In the genomic region with DNA sequence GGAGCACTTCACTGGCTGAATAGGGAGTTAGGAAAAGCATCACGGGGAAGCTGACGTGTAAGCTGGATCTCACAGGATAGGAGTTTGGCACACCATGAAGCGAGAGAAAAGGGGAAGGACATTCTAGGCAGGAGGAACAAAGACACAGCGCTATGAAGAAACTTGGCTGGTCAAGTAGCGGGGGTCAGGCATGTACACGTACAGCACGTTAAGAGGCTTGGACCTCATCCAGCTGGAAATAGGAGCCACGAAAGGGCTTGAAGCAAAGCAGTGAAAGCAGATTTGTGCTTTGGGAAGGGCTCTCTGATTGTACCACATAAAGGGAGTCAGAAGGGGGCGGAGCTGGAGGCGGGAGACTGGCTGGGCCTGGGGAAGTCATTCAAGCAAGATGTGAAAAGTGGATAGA, we compare ENCODE assay signal across 15 cellular contexts. TPM values are rescaled to one million over a fixed set of nuclear protein-coding genes. Genes with fewer than 3 reads are reported as not detected.
A peak's percentile ranks its signal among the peaks of the same experiment; 100 is the strongest.
DNase-seq lines count a peak whose midpoint lies in the region; ATAC-seq and TF ChIP-seq lines count a peak whose summit lies in the region.
"Had no signal": no experiment of that assay in that cellular context is flagged by ENCODE, and none has a peak within 500 bp of the region (broad histone marks: within the 10 kb centered on the region; RNA-seq: fewer than 3 reads in every experiment).

No MANE protein-coding gene starts in this region.

- H3K4me3 Mint-ChIP-seq in WTC11, result no peak overlapping the region
- H3K4me3 Mint-ChIP-seq: CD4-positive, alpha-beta T cell; immature natural killer cell had no signal

- intact Hi-C loops in left cardiac atrium (cut with DNase I), result no loop called here

- peak overlapping the region; percentile 22 for H3K27ac Mint-ChIP-seq in WTC11
- H3K27ac Mint-ChIP-seq: CD4-positive, alpha-beta T cell; immature natural killer cell had no signal

- peaks cover 8% of the 10 kb centered on the region for H3K4me1 Mint-ChIP-seq in WTC11
- H3K4me1 Mint-ChIP-seq: immature natural killer cell had no signal

- ATAC-seq in WTC11 (peak; percentile 53; the same call in 1 of the 2 replicates), left cardiac atrium (peak; percentile 78 to 88), GM18868 (IDR thresholded peaks at IDR 0.05; ENCODE audit: unreplicated experiment) (no peak)

- H3K36me3 Mint-ChIP-seq in WTC11, result peaks cover 32% of the 10 kb centered on the region

- peak overlapping the region; percentile 11 for H3K4me3 ChIP-seq in retinal pigment epithelial cell (ENCODE audit: low read length)
- H3K4me3 ChIP-seq: HAP-1 had no signal

- DNase-seq in DMS79 treated with DMSO at 0.1 percent for 48 hours (lab: John Stamatoyannopoulos, UW), result peak; percentile 69
- DNase-seq in WTC11 (ENCODE audit: low spot score), result peak; percentile 33
- peak; percentile 76 for DNase-seq in left cardiac atrium
- peak; percentile 37 for DNase-seq in retinal pigment epithelial cell (ENCODE audit: low read depth)
- DNase-seq in epidermal melanocyte (ENCODE audit: insufficient read length, low spot score), result no peak
- no peak for DNase-seq in GF-D8 (lab: John Stamatoyannopoulos, UW)
- DNase-seq in amniotic stem cell (lab: John Stamatoyannopoulos, UW), result no peak
- DNase-seq: activated gamma-delta T cell treated with Interleukin-2 at 50 U/mL for 16 hours; CD4-positive, alpha-beta T cell; effector CD8-positive, alpha-beta T cell; immature natural killer cell; NCI-H2081; RPMI8226 had no signal

- TF ChIP-seq CTCF in WTC11 (IDR thresholded peaks at IDR 0.05) (no peak), retinal pigment epithelial cell (conservative IDR thresholded peaks at IDR 0.05; ENCODE audit: low read depth, low read length) (no peak)

- peaks cover 3% of the 10 kb centered on the region; the same call in 1 of the 2 replicates for H3K9me3 Mint-ChIP-seq in WTC11
- H3K9me3 Mint-ChIP-seq: CD4-positive, alpha-beta T cell; immature natural killer cell had no signal

- POLR2A ChIA-PET in WTC11 (lab: Charles Lee), result no interaction called here

- no peaks in the 10 kb centered on the region for H3K27me3 Mint-ChIP-seq in WTC11 (ENCODE audit: low read depth)
- H3K27me3 Mint-ChIP-seq: CD4-positive, alpha-beta T cell had no signal

- CTCF ChIA-PET in WTC11 (lab: Charles Lee), result interaction anchor here (1.0 kb wide), 1 partner anchor 35 kb away, joined by 4 read pairs; no protein-coding TSS in a partner anchor

TF ChIP-seq in WTC11, 78 proteins besides CTCF, POLR2A, EP300 and RAD21 (continues in another document):
- TF ChIP-seq, protein P1, sequence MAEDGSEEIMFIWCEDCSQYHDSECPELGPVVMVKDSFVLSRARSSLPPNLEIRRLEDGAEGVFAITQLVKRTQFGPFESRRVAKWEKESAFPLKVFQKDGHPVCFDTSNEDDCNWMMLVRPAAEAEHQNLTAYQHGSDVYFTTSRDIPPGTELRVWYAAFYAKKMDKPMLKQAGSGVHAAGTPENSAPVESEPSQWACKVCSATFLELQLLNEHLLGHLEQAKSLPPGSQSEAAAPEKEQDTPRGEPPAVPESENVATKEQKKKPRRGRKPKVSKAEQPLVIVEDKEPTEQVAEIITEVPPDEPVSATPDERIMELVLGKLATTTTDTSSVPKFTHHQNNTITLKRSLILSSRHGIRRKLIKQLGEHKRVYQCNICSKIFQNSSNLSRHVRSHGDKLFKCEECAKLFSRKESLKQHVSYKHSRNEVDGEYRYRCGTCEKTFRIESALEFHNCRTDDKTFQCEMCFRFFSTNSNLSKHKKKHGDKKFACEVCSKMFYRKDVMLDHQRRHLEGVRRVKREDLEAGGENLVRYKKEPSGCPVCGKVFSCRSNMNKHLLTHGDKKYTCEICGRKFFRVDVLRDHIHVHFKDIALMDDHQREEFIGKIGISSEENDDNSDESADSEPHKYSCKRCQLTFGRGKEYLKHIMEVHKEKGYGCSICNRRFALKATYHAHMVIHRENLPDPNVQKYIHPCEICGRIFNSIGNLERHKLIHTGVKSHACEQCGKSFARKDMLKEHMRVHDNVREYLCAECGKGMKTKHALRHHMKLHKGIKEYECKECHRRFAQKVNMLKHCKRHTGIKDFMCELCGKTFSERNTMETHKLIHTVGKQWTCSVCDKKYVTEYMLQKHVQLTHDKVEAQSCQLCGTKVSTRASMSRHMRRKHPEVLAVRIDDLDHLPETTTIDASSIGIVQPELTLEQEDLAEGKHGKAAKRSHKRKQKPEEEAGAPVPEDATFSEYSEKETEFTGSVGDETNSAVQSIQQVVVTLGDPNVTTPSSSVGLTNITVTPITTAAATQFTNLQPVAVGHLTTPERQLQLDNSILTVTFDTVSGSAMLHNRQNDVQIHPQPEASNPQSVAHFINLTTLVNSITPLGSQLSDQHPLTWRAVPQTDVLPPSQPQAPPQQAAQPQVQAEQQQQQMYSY (CRISPR knock-in tag; IDR thresholded peaks at IDR 0.05), result no peak
- TF ChIP-seq NFATC4 (CRISPR knock-in tag; IDR thresholded peaks at IDR 0.05) (no peak), TEAD4 (CRISPR knock-in tag; IDR thresholded peaks at IDR 0.05) (no peak), ATF1 (CRISPR knock-in tag; IDR thresholded peaks at IDR 0.05) (no peak), ZNF232 (CRISPR knock-in tag; IDR thresholded peaks at IDR 0.05) (no peak), SMAD4 (CRISPR knock-in tag; IDR thresholded peaks at IDR 0.05) (no peak), MXD4 (CRISPR knock-in tag; IDR thresholded peaks at IDR 0.05; ENCODE audit: borderline replicate concordance) (no peak), ZBTB21 (CRISPR knock-in tag; IDR thresholded peaks at IDR 0.05; ENCODE audit: borderline replicate concordance) (no peak)
- TF ChIP-seq, protein P2, sequence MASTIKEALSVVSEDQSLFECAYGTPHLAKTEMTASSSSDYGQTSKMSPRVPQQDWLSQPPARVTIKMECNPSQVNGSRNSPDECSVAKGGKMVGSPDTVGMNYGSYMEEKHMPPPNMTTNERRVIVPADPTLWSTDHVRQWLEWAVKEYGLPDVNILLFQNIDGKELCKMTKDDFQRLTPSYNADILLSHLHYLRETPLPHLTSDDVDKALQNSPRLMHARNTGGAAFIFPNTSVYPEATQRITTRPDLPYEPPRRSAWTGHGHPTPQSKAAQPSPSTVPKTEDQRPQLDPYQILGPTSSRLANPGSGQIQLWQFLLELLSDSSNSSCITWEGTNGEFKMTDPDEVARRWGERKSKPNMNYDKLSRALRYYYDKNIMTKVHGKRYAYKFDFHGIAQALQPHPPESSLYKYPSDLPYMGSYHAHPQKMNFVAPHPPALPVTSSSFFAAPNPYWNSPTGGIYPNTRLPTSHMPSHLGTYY (CRISPR knock-in tag; IDR thresholded peaks at IDR 0.05), result no peak
- TF ChIP-seq, protein P3, sequence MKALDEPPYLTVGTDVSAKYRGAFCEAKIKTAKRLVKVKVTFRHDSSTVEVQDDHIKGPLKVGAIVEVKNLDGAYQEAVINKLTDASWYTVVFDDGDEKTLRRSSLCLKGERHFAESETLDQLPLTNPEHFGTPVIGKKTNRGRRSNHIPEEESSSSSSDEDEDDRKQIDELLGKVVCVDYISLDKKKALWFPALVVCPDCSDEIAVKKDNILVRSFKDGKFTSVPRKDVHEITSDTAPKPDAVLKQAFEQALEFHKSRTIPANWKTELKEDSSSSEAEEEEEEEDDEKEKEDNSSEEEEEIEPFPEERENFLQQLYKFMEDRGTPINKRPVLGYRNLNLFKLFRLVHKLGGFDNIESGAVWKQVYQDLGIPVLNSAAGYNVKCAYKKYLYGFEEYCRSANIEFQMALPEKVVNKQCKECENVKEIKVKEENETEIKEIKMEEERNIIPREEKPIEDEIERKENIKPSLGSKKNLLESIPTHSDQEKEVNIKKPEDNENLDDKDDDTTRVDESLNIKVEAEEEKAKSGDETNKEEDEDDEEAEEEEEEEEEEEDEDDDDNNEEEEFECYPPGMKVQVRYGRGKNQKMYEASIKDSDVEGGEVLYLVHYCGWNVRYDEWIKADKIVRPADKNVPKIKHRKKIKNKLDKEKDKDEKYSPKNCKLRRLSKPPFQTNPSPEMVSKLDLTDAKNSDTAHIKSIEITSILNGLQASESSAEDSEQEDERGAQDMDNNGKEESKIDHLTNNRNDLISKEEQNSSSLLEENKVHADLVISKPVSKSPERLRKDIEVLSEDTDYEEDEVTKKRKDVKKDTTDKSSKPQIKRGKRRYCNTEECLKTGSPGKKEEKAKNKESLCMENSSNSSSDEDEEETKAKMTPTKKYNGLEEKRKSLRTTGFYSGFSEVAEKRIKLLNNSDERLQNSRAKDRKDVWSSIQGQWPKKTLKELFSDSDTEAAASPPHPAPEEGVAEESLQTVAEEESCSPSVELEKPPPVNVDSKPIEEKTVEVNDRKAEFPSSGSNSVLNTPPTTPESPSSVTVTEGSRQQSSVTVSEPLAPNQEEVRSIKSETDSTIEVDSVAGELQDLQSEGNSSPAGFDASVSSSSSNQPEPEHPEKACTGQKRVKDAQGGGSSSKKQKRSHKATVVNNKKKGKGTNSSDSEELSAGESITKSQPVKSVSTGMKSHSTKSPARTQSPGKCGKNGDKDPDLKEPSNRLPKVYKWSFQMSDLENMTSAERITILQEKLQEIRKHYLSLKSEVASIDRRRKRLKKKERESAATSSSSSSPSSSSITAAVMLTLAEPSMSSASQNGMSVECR (CRISPR knock-in tag; IDR thresholded peaks at IDR 0.05; ENCODE audit: borderline replicate concordance), result no peak
- TF ChIP-seq, protein P4, sequence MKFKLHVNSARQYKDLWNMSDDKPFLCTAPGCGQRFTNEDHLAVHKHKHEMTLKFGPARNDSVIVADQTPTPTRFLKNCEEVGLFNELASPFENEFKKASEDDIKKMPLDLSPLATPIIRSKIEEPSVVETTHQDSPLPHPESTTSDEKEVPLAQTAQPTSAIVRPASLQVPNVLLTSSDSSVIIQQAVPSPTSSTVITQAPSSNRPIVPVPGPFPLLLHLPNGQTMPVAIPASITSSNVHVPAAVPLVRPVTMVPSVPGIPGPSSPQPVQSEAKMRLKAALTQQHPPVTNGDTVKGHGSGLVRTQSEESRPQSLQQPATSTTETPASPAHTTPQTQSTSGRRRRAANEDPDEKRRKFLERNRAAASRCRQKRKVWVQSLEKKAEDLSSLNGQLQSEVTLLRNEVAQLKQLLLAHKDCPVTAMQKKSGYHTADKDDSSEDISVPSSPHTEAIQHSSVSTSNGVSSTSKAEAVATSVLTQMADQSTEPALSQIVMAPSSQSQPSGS (CRISPR knock-in tag; IDR thresholded peaks at IDR 0.05; ENCODE audit: borderline replicate concordance, low read depth), result no peak

RNA-seq across cellular contexts. Expression of a gene that starts 19.6 kb away (rescaled TPM):
- total RNA-seq in WTC11 (2021), result 6.0 to 8.8 TPM (median 7.2 TPM) in 3 replicates
- total RNA-seq in left cardiac atrium, result 1 to 10 TPM; 3.5 to 4.3 TPM

RNA-seq across cellular contexts. Expression of a gene that starts 51.7 kb away (rescaled TPM):
- 65.8 to 97.8 TPM (median 71.4 TPM) in 3 replicates for total RNA-seq in WTC11 (2021)
- total RNA-seq in left cardiac atrium, result 100 to 1,000 TPM; 201 to 225 TPM

RNA-seq across cellular contexts. Expression of a gene that starts 51.8 kb away (rescaled TPM):
- total RNA-seq in WTC11 (2021) (1.8 to 2.6 TPM (median 1.9 TPM) in 3 replicates), left cardiac atrium (1 to 10 TPM; 5.2 to 5.9 TPM)

Comparison
In these comparisons a context has a peak if more than half of its experiments do, and no peak if none do; other contexts are left out.
1. DNase-seq: peak in DMS79 treated with DMSO at 0.1 percent for 48 hours (single experiment), WTC11 (single experiment), left cardiac atrium (single experiment) and retinal pigment epithelial cell (single experiment); none in epidermal melanocyte (single experiment), GF-D8 (single experiment) and amniotic stem cell (single experiment).